ENCODE assay signal across 8 cellular contexts in the genomic region with DNA sequence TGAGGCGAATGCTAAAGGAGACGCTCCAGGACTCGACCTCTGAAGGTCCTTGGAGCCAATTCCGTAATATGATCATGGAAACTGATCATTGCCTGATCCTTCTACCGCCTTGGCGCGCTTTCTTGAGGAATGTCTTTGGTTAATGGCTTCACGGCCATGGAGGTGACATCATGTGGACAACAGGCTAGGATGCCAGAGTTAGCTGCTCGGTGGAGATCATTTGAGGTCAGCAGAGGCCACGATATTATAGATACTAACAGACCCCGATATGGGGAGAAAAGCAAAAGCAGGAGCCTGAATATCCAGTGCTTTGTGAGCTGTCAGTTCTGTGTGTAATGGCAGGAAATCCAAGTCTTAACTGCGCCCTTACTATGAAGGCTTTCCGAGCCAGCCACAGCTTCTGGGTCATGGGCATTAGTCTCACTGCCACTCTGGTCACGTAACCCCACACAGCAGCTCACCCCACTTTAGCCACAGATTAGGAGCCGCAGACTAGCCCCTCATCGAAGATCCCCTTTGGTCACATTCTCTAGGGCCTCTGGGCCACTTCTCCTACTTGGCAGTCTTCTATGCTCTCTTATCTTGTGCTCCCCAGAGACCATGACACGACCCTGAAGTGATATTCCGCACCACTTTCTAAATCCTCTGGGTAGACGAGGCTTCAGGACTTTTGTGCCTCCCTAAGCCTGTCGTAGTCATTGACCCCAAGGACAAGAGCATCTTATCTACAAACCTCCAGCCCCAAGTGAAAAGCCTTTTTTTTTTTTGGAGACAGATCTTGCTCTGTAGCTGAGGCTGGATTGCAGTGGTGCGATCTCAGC. TPM values are rescaled to one million over a fixed set of nuclear protein-coding genes. Genes with fewer than 3 reads are reported as not detected.
DNase-seq lines count a peak whose midpoint lies in the region; ATAC-seq lines count a peak whose summit lies in the region.

No MANE protein-coding gene starts in this region.

- H3K9me3 Mint-ChIP-seq in activated naive CD4-positive, alpha-beta T cell treated with anti-CD3 and anti-CD28 coated beads for 36 hours, result no peaks in the 10 kb centered on the region
- no peaks in the 10 kb centered on the region for H3K9me3 Mint-ChIP-seq in activated naive CD8-positive, alpha-beta T cell treated with anti-CD3 and anti-CD28 coated beads for 36 hours
- H3K9me3 Mint-ChIP-seq in stimulated activated naive B cell treated with anti-CD40 and anti-IgM and Interleukin-4, amounts not matched to agents 10 μg/mL and 1 μg/mL and 100 μg/mL, for 72 hours, result no peaks in the 10 kb centered on the region

- no peaks in the 10 kb centered on the region for H3K27me3 ChIP-seq in iPS DF 6.9 (ENCODE audit: control insufficient read depth, insufficient read depth, low read length)

- peak overlapping the region; percentile 91 for H3K4me3 Mint-ChIP-seq in activated naive CD4-positive, alpha-beta T cell treated with anti-CD3 and anti-CD28 coated beads for 36 hours
- peak overlapping the region; percentile 97 for H3K4me3 Mint-ChIP-seq in activated naive CD8-positive, alpha-beta T cell treated with anti-CD3 and anti-CD28 coated beads for 36 hours
- H3K4me3 Mint-ChIP-seq in stimulated activated naive B cell treated with anti-CD40 and anti-IgM and Interleukin-4, amounts not matched to agents 10 μg/mL and 1 μg/mL and 100 μg/mL, for 72 hours, result peak overlapping the region; percentile 96 to 99

- CTCF ChIA-PET in activated naive CD4-positive, alpha-beta T cell treated with anti-CD3 and anti-CD28 coated beads for 36 hours (lab: Charles Lee), result interaction anchor here (0.6 to 1.0 kb wide), 2 partner anchors 112 to 237 kb away, joined by 3 read pairs; a partner anchor contains a TSS

- no peak for ATAC-seq in stimulated activated naive B cell treated with anti-CD40 and anti-IgM and Interleukin-4, amounts not matched to agents 10 μg/mL and 1 μg/mL and 100 μg/mL, for 72 hours (replicated peaks)
- ATAC-seq in HG03520 (IDR thresholded peaks at IDR 0.05; ENCODE audit: unreplicated experiment), result no peak

- no peak overlapping the region for H3K27ac ChIP-seq in iPS DF 6.9 (ENCODE audit: low read length)

- peak overlapping the region; percentile 92 for H3K27ac Mint-ChIP-seq in activated naive CD4-positive, alpha-beta T cell treated with anti-CD3 and anti-CD28 coated beads for 36 hours
- peak overlapping the region; percentile 97 for H3K27ac Mint-ChIP-seq in activated naive CD8-positive, alpha-beta T cell treated with anti-CD3 and anti-CD28 coated beads for 36 hours
- H3K27ac Mint-ChIP-seq in stimulated activated naive B cell treated with anti-CD40 and anti-IgM and Interleukin-4, amounts not matched to agents 10 μg/mL and 1 μg/mL and 100 μg/mL, for 72 hours, result peak overlapping the region; percentile 99

- peaks cover 18% of the 10 kb centered on the region for H3K36me3 Mint-ChIP-seq in activated naive CD4-positive, alpha-beta T cell treated with anti-CD3 and anti-CD28 coated beads for 36 hours (ENCODE audit: low read depth)
- H3K36me3 Mint-ChIP-seq in activated naive CD8-positive, alpha-beta T cell treated with anti-CD3 and anti-CD28 coated beads for 36 hours, result peaks cover 32% of the 10 kb centered on the region
- H3K36me3 Mint-ChIP-seq in stimulated activated naive B cell treated with anti-CD40 and anti-IgM and Interleukin-4, amounts not matched to agents 10 μg/mL and 1 μg/mL and 100 μg/mL, for 72 hours, result peaks cover 17 to 45% of the 10 kb centered on the region in 2 donors

- 0 out of 2 replicates have a peak, but pooled peaks cover 5% of the 10 kb centered on the region for H3K36me3 ChIP-seq in iPS DF 6.9 (ENCODE audit: control insufficient read depth, insufficient read depth, low read length)

- DNase-seq in activated naive CD4-positive, alpha-beta T cell treated with anti-CD3 and anti-CD28 coated beads for 36 hours, result no peak
- DNase-seq in activated naive CD4-positive, alpha-beta T cell treated with Interleukin-2 at 50 U/mL for 16 hours, result no peak
- DNase-seq in activated naive CD8-positive, alpha-beta T cell treated with anti-CD3 and anti-CD28 coated beads for 36 hours, result no peak
- no peak for DNase-seq in iPS DF 6.9 (ENCODE audit: low read depth, low spot score)
- DNase-seq in stimulated activated naive B cell treated with anti-CD40 and anti-IgM and Interleukin-4, amounts not matched to agents 10 μg/mL and 1 μg/mL and 100 μg/mL, for 72 hours, result no peak
- no peak for DNase-seq in NCI-H345 (lab: John Stamatoyannopoulos, UW)
- no peak for DNase-seq in SHP77 treated with DMSO at 0.1 percent for 48 hours (lab: John Stamatoyannopoulos, UW)

- no peaks in the 10 kb centered on the region for H3K9me3 ChIP-seq in iPS DF 6.9 (ENCODE audit: control insufficient read depth, insufficient read depth, low read length)

- intact Hi-C loops in activated naive CD4-positive, alpha-beta T cell treated with anti-CD3 and anti-CD28 coated beads for 36 hours (cut with micrococcal nuclease), result loop anchor here (1.0 kb wide), 11 partner anchors 10 to 183 kb away; a partner anchor contains a TSS

- H3K4me1 Mint-ChIP-seq in activated naive CD4-positive, alpha-beta T cell treated with anti-CD3 and anti-CD28 coated beads for 36 hours (ENCODE audit: low read depth), result peaks cover 42% of the 10 kb centered on the region
- peaks cover 46% of the 10 kb centered on the region for H3K4me1 Mint-ChIP-seq in activated naive CD8-positive, alpha-beta T cell treated with anti-CD3 and anti-CD28 coated beads for 36 hours
- H3K4me1 Mint-ChIP-seq in stimulated activated naive B cell treated with anti-CD40 and anti-IgM and Interleukin-4, amounts not matched to agents 10 μg/mL and 1 μg/mL and 100 μg/mL, for 72 hours, result peaks cover 33 to 55% of the 10 kb centered on the region in 2 donors

- no CpG with 5 or more reads among the region's 21 CpGs for WGBS in iPS DF 6.9 (ENCODE audit: insufficient coverage, insufficient read length)

- peak overlapping the region; percentile 18; the same call in 1 of the 2 replicates for H3K4me3 ChIP-seq in iPS DF 6.9 (ENCODE audit: low read length)

- H3K27me3 Mint-ChIP-seq in activated naive CD4-positive, alpha-beta T cell treated with anti-CD3 and anti-CD28 coated beads for 36 hours (ENCODE audit: low read depth), result no peaks in the 10 kb centered on the region
- H3K27me3 Mint-ChIP-seq in activated naive CD8-positive, alpha-beta T cell treated with anti-CD3 and anti-CD28 coated beads for 36 hours, result no peaks in the 10 kb centered on the region
- no peaks in the 10 kb centered on the region for H3K27me3 Mint-ChIP-seq in stimulated activated naive B cell treated with anti-CD40 and anti-IgM and Interleukin-4, amounts not matched to agents 10 μg/mL and 1 μg/mL and 100 μg/mL, for 72 hours

- H3K4me1 ChIP-seq in iPS DF 6.9 (ENCODE audit: control insufficient read depth, insufficient read depth, low read length), result 0 out of 2 replicates have a peak, but pooled peaks cover 2% of the 10 kb centered on the region

RNA-seq across cellular contexts. Expression of a gene that starts 0.7 kb away (rescaled TPM):
- 100 to 1,000 TPM; 330 to 336 TPM for total RNA-seq in activated naive CD4-positive, alpha-beta T cell treated with anti-CD3 and anti-CD28 coated beads for 36 hours
- total RNA-seq in activated naive CD8-positive, alpha-beta T cell treated with anti-CD3 and anti-CD28 coated beads for 36 hours, result 100 to 1,000 TPM; 288 to 311 TPM

RNA-seq across cellular contexts. Expression of a gene that starts 14.9 kb away (rescaled TPM):
- 10 to 100 TPM; 47.5 to 57.3 TPM for total RNA-seq in activated naive CD4-positive, alpha-beta T cell treated with anti-CD3 and anti-CD28 coated beads for 36 hours
- total RNA-seq in activated naive CD8-positive, alpha-beta T cell treated with anti-CD3 and anti-CD28 coated beads for 36 hours, result 100 to 1,000 TPM; 133 to 142 TPM

RNA-seq across cellular contexts. Expression of a gene that starts 32.9 kb away (rescaled TPM):
- total RNA-seq in activated naive CD4-positive, alpha-beta T cell treated with anti-CD3 and anti-CD28 coated beads for 36 hours, result 10 to 100 TPM; 82.7 to 85.4 TPM
- 10 to 100 TPM; 32.3 to 34.5 TPM for total RNA-seq in activated naive CD8-positive, alpha-beta T cell treated with anti-CD3 and anti-CD28 coated beads for 36 hours

RNA-seq across cellular contexts. Expression of a gene that starts 34.1 kb away (rescaled TPM):
- 1 to 10 TPM; 3.5 to 6.1 TPM for total RNA-seq in activated naive CD4-positive, alpha-beta T cell treated with anti-CD3 and anti-CD28 coated beads for 36 hours
- 10 to 100 TPM in 1 of 2 experiments, 1 to 10 TPM in 1; 9.5 to 10.6 TPM for total RNA-seq in activated naive CD8-positive, alpha-beta T cell treated with anti-CD3 and anti-CD28 coated beads for 36 hours

RNA-seq across cellular contexts. Expression of a gene that starts 37.8 kb away (rescaled TPM):
- 10 to 100 TPM in 1 of 2 experiments, 1 to 10 TPM in 1; 9.0 to 12.6 TPM for total RNA-seq in activated naive CD4-positive, alpha-beta T cell treated with anti-CD3 and anti-CD28 coated beads for 36 hours
- 10 to 100 TPM; 20.9 to 22.9 TPM for total RNA-seq in activated naive CD8-positive, alpha-beta T cell treated with anti-CD3 and anti-CD28 coated beads for 36 hours
